18 cellular contexts compared by ENCODE assay signal in genomic region chr15:83947156-83947555, GRCh38.
"Had no signal": no experiment of that assay in that cellular context is flagged by ENCODE, and none has a peak within 500 bp of the region (broad histone marks: within the 10 kb centered on the region; RNA-seq: fewer than 3 reads in every experiment).

No MANE protein-coding gene starts in this region.

- H3K4me2 ChIP-seq: hepatocyte had no signal

- H3K36me3 ChIP-seq: gastrocnemius medialis, suprapubic skin, thyroid gland had no signal

- H3K4me1 Mint-ChIP-seq: naive thymus-derived CD4-positive, alpha-beta T cell; nephron progenitor cell had no signal

- H3K36me3 Mint-ChIP-seq: naive thymus-derived CD4-positive, alpha-beta T cell; type B pancreatic cell had no signal

- H3K4me1 ChIP-seq: gastrocnemius medialis, suprapubic skin, thyroid gland had no signal

- ATAC-seq: esophagus mucosa; gastrocnemius medialis; left colon; left ventricle myocardium superior; naive thymus-derived CD4-positive, alpha-beta T cell; right cardiac atrium had no signal

- H3K4me3 Mint-ChIP-seq: naive thymus-derived CD4-positive, alpha-beta T cell; nephron progenitor cell; type B pancreatic cell had no signal

- H3K79me2 ChIP-seq: hepatocyte had no signal

- H3K27ac ChIP-seq: dorsolateral prefrontal cortex, gastrocnemius medialis, hepatocyte, suprapubic skin, thyroid gland had no signal

- H2AFZ ChIP-seq: hepatocyte had no signal

- DNase-seq: cortex of kidney; effector CD8-positive, alpha-beta T cell; gastrocnemius medialis; left colon; left ventricle myocardium superior; naive thymus-derived CD4-positive, alpha-beta T cell; nephron progenitor cell; small intestine; stimulated activated CD4-positive, alpha-beta T cell treated with anti-CD3 and anti-CD28 coated beads, Interleukin-12 subunit alpha, Interleukin-12 subunit beta, amount 100 ng/mL, for 4 hours; stimulated activated naive CD4-positive, alpha-beta T cell treated with Interleukin-2 at 50 U/mL for 16 hours; thyroid gland had no signal

- H3K27me3 ChIP-seq: dorsolateral prefrontal cortex, gastrocnemius medialis, hepatocyte, suprapubic skin, thyroid gland had no signal

- H3K4me3 ChIP-seq: dorsolateral prefrontal cortex, gastrocnemius medialis, hepatocyte, lung, suprapubic skin, thyroid gland had no signal

- H3K27ac Mint-ChIP-seq: naive thymus-derived CD4-positive, alpha-beta T cell; nephron progenitor cell; type B pancreatic cell had no signal

- H3K9me3 ChIP-seq: gastrocnemius medialis, suprapubic skin, thyroid gland had no signal
